Comparison of ENCODE assay signal across 13 cellular contexts in genomic region chr13:26047040-26047439, GRCh38. TPM values are rescaled to one million over a fixed set of nuclear protein-coding genes. Genes with fewer than 3 reads are reported as not detected.
A peak's percentile ranks its signal among the peaks of the same experiment; 100 is the strongest.
DNase-seq lines count a peak whose midpoint lies in the region; ATAC-seq and TF ChIP-seq lines count a peak whose summit lies in the region.
"Had no signal": no experiment of that assay in that cellular context is flagged by ENCODE, and none has a peak within 500 bp of the region (broad histone marks: within the 10 kb centered on the region; RNA-seq: fewer than 3 reads in every experiment).

No MANE protein-coding gene starts in this region.

- no peak overlapping the region for H3K27ac ChIP-seq in osteoblast (ENCODE audit: low read depth, low read length)
- no peak overlapping the region for H3K27ac ChIP-seq in right cardiac atrium (ENCODE audit: low read length)
- H3K27ac ChIP-seq: A549 had no signal

- H3K9me3 ChIP-seq in osteoblast (ENCODE audit: low read depth, low read length) = no peaks in the 10 kb centered on the region
- no peaks in the 10 kb centered on the region for H3K9me3 ChIP-seq in right cardiac atrium (ENCODE audit: control insufficient read depth, low read length)
- H3K9me3 ChIP-seq: A549, Caco-2 had no signal

- ATAC-seq in right cardiac atrium (no peak), HG03097 (IDR thresholded peaks at IDR 0.05; ENCODE audit: low FRiP score, unreplicated experiment) (no peak)
- ATAC-seq: A549; CD8-positive, alpha-beta T cell; HCT116 had no signal

- H3K4me2 ChIP-seq in osteoblast (ENCODE audit: insufficient read depth, low read length) = no peak overlapping the region
- H3K4me2 ChIP-seq: A549 had no signal

- no peaks in the 10 kb centered on the region for H3K36me3 ChIP-seq in osteoblast (ENCODE audit: insufficient read depth, low read length)

- H3K9me3 Mint-ChIP-seq in brain (no peaks in the 10 kb centered on the region), glutamatergic neuron (ENCODE audit: unreplicated experiment) (peaks cover 4% of the 10 kb centered on the region)
- H3K9me3 Mint-ChIP-seq: CD8-positive, alpha-beta T cell had no signal

- H3K36me3 Mint-ChIP-seq in brain = peaks cover 25% of the 10 kb centered on the region
- H3K36me3 Mint-ChIP-seq in glutamatergic neuron (ENCODE audit: unreplicated experiment) = no peaks in the 10 kb centered on the region
- H3K36me3 Mint-ChIP-seq: CD8-positive, alpha-beta T cell had no signal

- intact Hi-C loops in right cardiac atrium (cut with DNase I) = no loop called here

- TF ChIP-seq CTCF in brain (conservative IDR thresholded peaks at IDR 0.05) (no peak), glutamatergic neuron (IDR thresholded peaks at IDR 0.05; ENCODE audit: partially characterized antibody, unreplicated experiment) (no peak), osteoblast (IDR thresholded peaks at IDR 0.05; ENCODE audit: extremely low read depth, low read depth, low read length) (no peak)

- H4K20me1 ChIP-seq in osteoblast (ENCODE audit: insufficient read depth, low read length) = no peaks in the 10 kb centered on the region

- H3K4me3 ChIP-seq in osteoblast (ENCODE audit: insufficient read depth, low read length) (no peak overlapping the region), right cardiac atrium (ENCODE audit: low read length) (no peak overlapping the region)
- H3K4me3 ChIP-seq: A549 had no signal

- no peak overlapping the region for H3K27ac Mint-ChIP-seq in brain
- H3K27ac Mint-ChIP-seq in glutamatergic neuron (ENCODE audit: unreplicated experiment) = no peak overlapping the region
- H3K27ac Mint-ChIP-seq: CD14-positive monocyte; CD8-positive, alpha-beta T cell had no signal

- H3K27me3 ChIP-seq in osteoblast (ENCODE audit: insufficient read depth, low read length) (peaks cover 33% of the 10 kb centered on the region), right cardiac atrium (ENCODE audit: control insufficient read depth, insufficient read depth) (no peaks in the 10 kb centered on the region)

- peaks cover 30% of the 10 kb centered on the region for H3K4me1 Mint-ChIP-seq in brain
- H3K4me1 Mint-ChIP-seq in glutamatergic neuron (ENCODE audit: low read depth, unreplicated experiment) = peaks cover 8% of the 10 kb centered on the region

- H3K79me2 ChIP-seq in osteoblast (ENCODE audit: insufficient read depth, low read length) = no peaks in the 10 kb centered on the region

- H3K4me3 Mint-ChIP-seq in brain = peak overlapping the region in 3 of 5 experiments; percentile 71 to 95 (median 80)
- H3K4me3 Mint-ChIP-seq in glutamatergic neuron (ENCODE audit: unreplicated experiment) = peak overlapping the region; percentile 63
- H3K4me3 Mint-ChIP-seq: CD8-positive, alpha-beta T cell had no signal

- 97% methylated on average over 4 of the region's 4 CpGs for WGBS in right cardiac atrium

- H3K4me1 ChIP-seq in osteoblast (ENCODE audit: insufficient read depth, low read length) (no peaks in the 10 kb centered on the region), right cardiac atrium (ENCODE audit: control insufficient read depth, insufficient read depth, low read length) (no peaks in the 10 kb centered on the region)
- H3K4me1 ChIP-seq: A549, Caco-2 had no signal

- peaks cover 20% of the 10 kb centered on the region for H3K27me3 Mint-ChIP-seq in brain
- H3K27me3 Mint-ChIP-seq in glutamatergic neuron (ENCODE audit: unreplicated experiment) = peaks cover 9% of the 10 kb centered on the region

- no peak overlapping the region for H2AFZ ChIP-seq in osteoblast (ENCODE audit: low read length)

- no peak for DNase-seq in glutamatergic neuron
- peak; percentile 83 for DNase-seq in osteoblast (ENCODE audit: insufficient read length, low spot score, missing footprints)
- DNase-seq in right cardiac atrium = no peak
- DNase-seq in NCI-H748 treated with DMSO at 0.1 percent for 48 hours (lab: John Stamatoyannopoulos, UW) = no peak
- DNase-seq: Caco-2; CD8-positive, alpha-beta T cell; GF-D8 had no signal

RNA-seq across cellular contexts. Expression of gene SHISA2, which starts 4.8 kb away (rescaled TPM):
- polyA plus RNA-seq in brain (ENCODE audit: insufficient read depth, low read depth, low replicate concordance) = 5.2 TPM
- total RNA-seq in glutamatergic neuron (ENCODE audit: unreplicated experiment) = 34.1 TPM
- 2.7 and 4.3 TPM in 2 replicates for total RNA-seq in osteoblast
- total RNA-seq in right cardiac atrium = under 1 TPM in 3 of 4 donors, not detected in 1; 0.12 to 0.34 (median 0.22) TPM
- 0.07 TPM for polyA plus RNA-seq in right cardiac atrium
- total RNA-seq: Caco-2 had no signal
- polyA plus RNA-seq: A549, BJ, CD14-positive monocyte had no signal
